Comparison of ENCODE assay signal across 8 cellular contexts in the genomic region with DNA sequence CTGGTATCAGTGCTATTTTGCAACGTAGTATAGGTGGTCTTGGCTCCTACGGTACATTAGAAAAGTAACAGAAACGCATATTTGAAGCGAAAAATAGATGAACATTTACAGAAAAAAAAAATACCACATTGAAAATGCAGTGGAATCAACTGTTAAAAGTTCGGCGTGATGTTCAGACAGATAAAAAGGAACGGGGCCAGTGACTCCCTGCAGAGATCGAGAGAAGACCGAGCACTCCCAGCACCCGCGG.
DNase-seq lines count a peak whose midpoint lies in the region; ATAC-seq lines count a peak whose summit lies in the region.

No MANE protein-coding gene starts in this region.

- no peak for ATAC-seq in stimulated activated naive CD8-positive, alpha-beta T cell treated with anti-CD3 and anti-CD28 coated beads, Interleukin-15, Interleukin-2, amounts not matched to agents 100 U/mL and 50 U/mL, for 24 hours
- no peak for ATAC-seq in HG03378 (IDR thresholded peaks at IDR 0.05; ENCODE audit: unreplicated experiment)

- peak overlapping the region; percentile 87 for H3K27ac ChIP-seq in caudate nucleus (ENCODE audit: low read depth, low read length)
- H3K27ac ChIP-seq in mucosa of rectum (ENCODE audit: low read depth in 2 of 2, low read length in 2 of 2), result peak overlapping the region; percentile 97 to 98

- no peaks in the 10 kb centered on the region for H3K9me3 Mint-ChIP-seq in stimulated activated naive CD8-positive, alpha-beta T cell treated with anti-CD3 and anti-CD28 coated beads, Interleukin-15, Interleukin-2, amounts not matched to agents 100 ng/mL and 50 ng/mL, for 24 hours

- H3K4me1 ChIP-seq in mucosa of rectum (ENCODE audit: control insufficient read depth in 2 of 2, insufficient read depth in 2 of 2, low read length in 2 of 2), result peaks cover 7 to 12% of the 10 kb centered on the region in 2 donors

- peak overlapping the region; percentile 92 to 96 for H3K9ac ChIP-seq in mucosa of rectum (ENCODE audit: low read depth in 1 of 2, low read length in 2 of 2)

- H3K36me3 ChIP-seq in mucosa of rectum (ENCODE audit: control insufficient read depth in 2 of 2, insufficient read depth in 2 of 2, low read length in 2 of 2), result peaks cover 15 to 18% of the 10 kb centered on the region in 2 donors

- H3K36me3 Mint-ChIP-seq in stimulated activated naive CD8-positive, alpha-beta T cell treated with anti-CD3 and anti-CD28 coated beads, Interleukin-15, Interleukin-2, amounts not matched to agents 100 ng/mL and 50 ng/mL, for 24 hours (ENCODE audit: low read depth), result peaks cover 8% of the 10 kb centered on the region

- H3K4me3 Mint-ChIP-seq in stimulated activated naive CD8-positive, alpha-beta T cell treated with anti-CD3 and anti-CD28 coated beads, Interleukin-15, Interleukin-2, amounts not matched to agents 100 ng/mL and 50 ng/mL, for 24 hours, result peak overlapping the region; percentile 82

- no peaks in the 10 kb centered on the region for H3K9me3 ChIP-seq in mucosa of rectum (ENCODE audit: control insufficient read depth in 2 of 2, low read length in 2 of 2)

- H3K27me3 ChIP-seq in mucosa of rectum (ENCODE audit: control insufficient read depth in 2 of 2, insufficient read depth in 2 of 2, low read length in 2 of 2), result no peaks in the 10 kb centered on the region

- peaks cover 22% of the 10 kb centered on the region for H3K4me1 Mint-ChIP-seq in stimulated activated naive CD8-positive, alpha-beta T cell treated with anti-CD3 and anti-CD28 coated beads, Interleukin-15, Interleukin-2, amounts not matched to agents 100 ng/mL and 50 ng/mL, for 24 hours (ENCODE audit: low read depth)

- peak overlapping the region; percentile 85 for H3K27ac Mint-ChIP-seq in stimulated activated naive CD8-positive, alpha-beta T cell treated with anti-CD3 and anti-CD28 coated beads, Interleukin-15, Interleukin-2, amounts not matched to agents 100 ng/mL and 50 ng/mL, for 24 hours

- H3K27me3 Mint-ChIP-seq in stimulated activated naive CD8-positive, alpha-beta T cell treated with anti-CD3 and anti-CD28 coated beads, Interleukin-15, Interleukin-2, amounts not matched to agents 100 ng/mL and 50 ng/mL, for 24 hours, result no peaks in the 10 kb centered on the region

- H3K4me3 ChIP-seq in mucosa of rectum (ENCODE audit: low read length in 2 of 2), result peak overlapping the region; percentile 91 to 94

- DNase-seq in stimulated activated naive CD8-positive, alpha-beta T cell treated with anti-CD3 and anti-CD28 coated beads, Interleukin-15, Interleukin-2, amounts not matched to agents 100 U/mL and 50 U/mL, for 24 hours, result no peak
- DNase-seq in caudate nucleus (lab: John Stamatoyannopoulos, UW), result no peak
- DNase-seq in COLO668 (lab: John Stamatoyannopoulos, UW; ENCODE audit: unreplicated experiment), result no peak
- DNase-seq in NCI-H1417 treated with DMSO at 0.1 percent for 48 hours (lab: John Stamatoyannopoulos, UW), result no peak
- DNase-seq in SKM-1 treated with dmso at 0.1 percent for 144 hours (lab: John Stamatoyannopoulos, UW; ENCODE audit: unreplicated experiment), result no peak
